8 cellular contexts compared by ENCODE assay signal in the genomic region with DNA sequence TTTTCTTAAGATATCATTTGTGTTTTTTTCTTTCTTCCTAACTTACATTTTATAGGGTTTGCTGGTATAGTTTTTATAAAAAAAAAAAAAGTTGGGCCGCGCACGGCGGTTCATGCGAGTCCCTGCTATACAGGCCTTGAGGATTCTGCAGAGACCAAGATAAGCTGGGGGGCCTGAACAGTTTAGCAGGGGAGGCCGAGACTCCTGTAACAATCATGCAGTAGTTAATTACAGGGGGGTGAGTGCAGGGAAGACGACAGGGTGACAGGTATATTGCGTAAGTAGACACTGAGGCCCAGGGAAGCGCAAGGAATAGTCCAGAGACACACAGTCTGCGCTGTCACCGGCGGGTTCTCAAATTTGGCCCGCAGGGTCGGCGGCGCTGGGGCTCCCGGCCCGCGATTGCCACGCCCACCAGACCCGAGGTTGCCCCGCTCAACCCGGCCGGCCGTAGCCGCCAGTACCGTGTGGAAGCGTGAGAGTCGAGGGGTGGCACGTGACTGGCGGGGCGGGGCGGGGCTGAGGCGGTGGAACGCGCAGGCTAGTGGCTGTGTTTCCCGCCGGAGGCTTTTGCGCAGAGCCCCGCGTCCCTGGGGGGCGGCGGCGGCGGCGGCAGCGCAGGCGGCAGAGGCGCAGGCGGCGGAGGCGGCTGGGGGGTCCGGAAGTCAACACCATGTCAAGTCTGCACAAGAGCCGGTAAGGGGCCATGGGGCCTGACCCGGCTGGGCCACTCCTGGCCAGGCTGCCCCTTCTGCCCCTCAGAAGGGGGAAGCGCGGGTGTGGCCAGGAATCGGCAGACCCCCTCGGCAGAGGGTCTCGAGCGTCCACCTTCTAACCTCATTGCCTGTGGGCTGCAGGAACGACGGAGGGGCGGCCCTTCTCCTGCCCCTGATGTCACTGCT. TPM values are rescaled to one million over a fixed set of nuclear protein-coding genes. Genes with fewer than 3 reads are reported as not detected.
DNase-seq lines count a peak whose midpoint lies in the region; FAIRE-seq and TF ChIP-seq lines count a peak whose summit lies in the region.

A gene with protein sequence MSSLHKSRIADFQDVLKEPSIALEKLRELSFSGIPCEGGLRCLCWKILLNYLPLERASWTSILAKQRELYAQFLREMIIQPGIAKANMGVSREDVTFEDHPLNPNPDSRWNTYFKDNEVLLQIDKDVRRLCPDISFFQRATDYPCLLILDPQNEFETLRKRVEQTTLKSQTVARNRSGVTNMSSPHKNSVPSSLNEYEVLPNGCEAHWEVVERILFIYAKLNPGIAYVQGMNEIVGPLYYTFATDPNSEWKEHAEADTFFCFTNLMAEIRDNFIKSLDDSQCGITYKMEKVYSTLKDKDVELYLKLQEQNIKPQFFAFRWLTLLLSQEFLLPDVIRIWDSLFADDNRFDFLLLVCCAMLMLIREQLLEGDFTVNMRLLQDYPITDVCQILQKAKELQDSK (plus strand): TSS at position 573 of the 902 bp plus-strand sequence. CDS start 101 bp downstream, at position 674.

- peak within 1 kb of the TSS; percentile 58 for H2BK15ac ChIP-seq in neuronal stem cell (ENCODE audit: low read length)

- H4K8ac ChIP-seq in neuronal stem cell (ENCODE audit: low read depth, low read length): peak within 1 kb of the TSS; percentile 43

- peak within 1 kb of the TSS; percentile 77 for H3K4me2 ChIP-seq in neuronal stem cell (ENCODE audit: insufficient read depth, low read length, poor library complexity, severe bottlenecking)

- POLR2A ChIA-PET in HEK293T (lab: Yijun Ruan, JAX): interaction anchor here (1.9 to 2.2 kb wide), 2 partner anchors 15 to 32 kb away, joined by 10 to 14 read pairs; a partner anchor contains a TSS

- peak within 1 kb of the TSS; percentile 95 for H3K23ac ChIP-seq in neuronal stem cell (ENCODE audit: low read depth, low read length, poor library complexity)

- no CpG with 5 or more reads among the region's 64 CpGs for WGBS in neuronal stem cell (ENCODE audit: extremely low coverage in 2 of 2, insufficient read length in 2 of 2, insufficient replicate concordance in 1 of 2), 2 donors

- H3K4ac ChIP-seq in neuronal stem cell (ENCODE audit: low read length): peak within 1 kb of the TSS; percentile 84

- FAIRE-seq in frontal cortex (lab: Jason Lieb, UNC): no peak

- H3K27me3 ChIP-seq in neuronal stem cell (ENCODE audit: control insufficient read depth in 3 of 3, insufficient read depth in 3 of 3, low read depth in 1 of 3, low read length in 3 of 3): no peaks in the 10 kb centered on the region
- H3K27me3 ChIP-seq in subcutaneous abdominal adipose tissue (ENCODE audit: control insufficient read depth in 5 of 5, insufficient read depth in 4 of 5, low read length in 5 of 5): no peaks in the 10 kb centered on the region

- no peak within 1 kb of the TSS for H4K91ac ChIP-seq in neuronal stem cell (ENCODE audit: low read depth, low read length, poor library complexity)

- H3K36me3 ChIP-seq in neuronal stem cell (replicated peaks in 1 of 2; ENCODE audit: control insufficient read depth in 2 of 2, insufficient read depth in 2 of 2, low read length in 2 of 2) (peaks cover 7 to 30% of the 10 kb centered on the region in 2 donors), subcutaneous abdominal adipose tissue (ENCODE audit: control insufficient read depth in 5 of 5, insufficient read depth in 5 of 5, low read length in 5 of 5) (peaks cover 3 to 21% (median 17%) of the 10 kb centered on the region in 5 donors)

- H2BK120ac ChIP-seq in neuronal stem cell (ENCODE audit: low read depth, low read length): no peak within 1 kb of the TSS

- CTCF ChIA-PET in HEK293T (lab: Yijun Ruan, JAX): no interaction called here

- peak within 1 kb of the TSS; percentile 71 for H3K14ac ChIP-seq in neuronal stem cell (ENCODE audit: low read length)

- no peak within 1 kb of the TSS for H2AK5ac ChIP-seq in neuronal stem cell (ENCODE audit: low read depth, low read length)

- H3K79me1 ChIP-seq in neuronal stem cell (ENCODE audit: low read depth, low read length): peaks cover 2% of the 10 kb centered on the region

- peak; percentile 80 for DNase-seq in GF-D8 (lab: John Stamatoyannopoulos, UW)
- peak; percentile 92 for DNase-seq in HEK293T (ENCODE audit: extremely low spot score)
- peak; percentile 93 for DNase-seq in NAMALWA (ENCODE audit: low spot score)
- DNase-seq in SK-N-DZ (ENCODE audit: low spot score): peak; percentile 89
- peak; percentile 89 for DNase-seq in activated naive CD4-positive, alpha-beta T cell treated with Interleukin-2 at 50 U/mL for 16 hours
- DNase-seq in frontal cortex (ENCODE audit: low spot score in 2 of 2): peak; percentile 95 to 97
- DNase-seq in neuronal stem cell (ENCODE audit: low spot score): peak; percentile 78

- H2BK12ac ChIP-seq in neuronal stem cell (ENCODE audit: low read length): no peak within 1 kb of the TSS

- peak within 1 kb of the TSS; percentile 90 for H2BK5ac ChIP-seq in neuronal stem cell (ENCODE audit: low read length)

- H3K27ac ChIP-seq in neuronal stem cell (replicated peaks; ENCODE audit: low read length) (peak within 1 kb of the TSS; percentile 61), subcutaneous abdominal adipose tissue (ENCODE audit: low read depth, low read length) (peak within 1 kb of the TSS; percentile 84)

- H3K9me3 ChIP-seq in neuronal stem cell (replicated peaks in 1 of 2; ENCODE audit: control insufficient read depth in 2 of 2, insufficient read depth in 1 of 2, low read depth in 1 of 2, low read length in 2 of 2) (peaks cover 0 to 4% of the 10 kb centered on the region in 2 donors), subcutaneous abdominal adipose tissue (ENCODE audit: control insufficient read depth in 5 of 5, low read length in 5 of 5) (peaks cover 0 to under 1% (median 0%) of the 10 kb centered on the region in 5 donors)

- peaks cover 2 to 8% of the 10 kb centered on the region in 2 donors for H3K4me1 ChIP-seq in neuronal stem cell (ENCODE audit: control insufficient read depth in 2 of 2, insufficient read depth in 1 of 2, low read depth in 1 of 2, low read length in 2 of 2)
- H3K4me1 ChIP-seq in subcutaneous abdominal adipose tissue (ENCODE audit: control insufficient read depth in 5 of 5, insufficient read depth in 5 of 5, low read length in 5 of 5): peaks cover 5 to 19% (median 17%) of the 10 kb centered on the region in 5 donors

- H3K18ac ChIP-seq in neuronal stem cell (ENCODE audit: low read length): peak within 1 kb of the TSS; percentile 98

- H3K4me3 ChIP-seq in neuronal stem cell (ENCODE audit: low read length in 2 of 2) (peak within 1 kb of the TSS; percentile 97 to 99), subcutaneous abdominal adipose tissue (ENCODE audit: low read depth in 1 of 5, low read length in 5 of 5) (peak within 1 kb of the TSS; percentile 88 to 100 (median 98))

- H2AFZ ChIP-seq in neuronal stem cell (ENCODE audit: low read length): peak within 1 kb of the TSS; percentile 91

- peak within 1 kb of the TSS; percentile 98 for H3K9ac ChIP-seq in neuronal stem cell (ENCODE audit: low read depth, low read length, poor library complexity)
- peak within 1 kb of the TSS; percentile 59 to 94 (median 83) for H3K9ac ChIP-seq in subcutaneous abdominal adipose tissue (ENCODE audit: low read length in 5 of 5)

TF ChIP-seq in HEK293T, 16 proteins besides CTCF, POLR2A, EP300 and RAD21:
- TF ChIP-seq CTBP1 (IDR thresholded peaks at IDR 0.05; ENCODE audit: borderline replicate concordance): no peak
- TF ChIP-seq ZNF384 (IDR thresholded peaks at IDR 0.05): peak; percentile 55; the same call in 1 of the 2 replicates
- no peak for TF ChIP-seq TARDBP (IDR thresholded peaks at IDR 0.05)
- no peak for TF ChIP-seq SUZ12 (IDR thresholded peaks at IDR 0.05)
- peak; percentile 96 for TF ChIP-seq FOXM1 (IDR thresholded peaks at IDR 0.05; ENCODE audit: borderline replicate concordance)
- TF ChIP-seq L3MBTL2 (conservative IDR thresholded peaks at IDR 0.05): peak; percentile 95
- TF ChIP-seq BHLHE40 (IDR thresholded peaks at IDR 0.05; ENCODE audit: borderline replicate concordance): no peak; the same call in 1 of the 2 replicates
- TF ChIP-seq ARNT (IDR thresholded peaks at IDR 0.05): peak; percentile 86
- no peak for TF ChIP-seq FOXA1 (IDR thresholded peaks at IDR 0.05)
- TF ChIP-seq LEF1 (IDR thresholded peaks at IDR 0.05; ENCODE audit: borderline replicate concordance): no peak
- TF ChIP-seq HDGF (IDR thresholded peaks at IDR 0.05; ENCODE audit: borderline replicate concordance): no peak
- no peak for TF ChIP-seq SP1 (IDR thresholded peaks at IDR 0.05)
- no peak for TF ChIP-seq NFRKB (IDR thresholded peaks at IDR 0.05)
- no peak for TF ChIP-seq FOXK2 (IDR thresholded peaks at IDR 0.05)
- no peak for TF ChIP-seq ELF4 (IDR thresholded peaks at IDR 0.05)
- TF ChIP-seq, protein P1, sequence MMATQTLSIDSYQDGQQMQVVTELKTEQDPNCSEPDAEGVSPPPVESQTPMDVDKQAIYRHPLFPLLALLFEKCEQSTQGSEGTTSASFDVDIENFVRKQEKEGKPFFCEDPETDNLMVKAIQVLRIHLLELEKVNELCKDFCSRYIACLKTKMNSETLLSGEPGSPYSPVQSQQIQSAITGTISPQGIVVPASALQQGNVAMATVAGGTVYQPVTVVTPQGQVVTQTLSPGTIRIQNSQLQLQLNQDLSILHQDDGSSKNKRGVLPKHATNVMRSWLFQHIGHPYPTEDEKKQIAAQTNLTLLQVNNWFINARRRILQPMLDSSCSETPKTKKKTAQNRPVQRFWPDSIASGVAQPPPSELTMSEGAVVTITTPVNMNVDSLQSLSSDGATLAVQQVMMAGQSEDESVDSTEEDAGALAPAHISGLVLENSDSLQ (IDR thresholded peaks at IDR 0.05): peak; percentile 40; the same call in 1 of the 2 replicates

RNA-seq across cellular contexts. Expression of the gene that starts here (rescaled TPM):
- polyA plus RNA-seq in SK-N-DZ (2014; cell fraction: cytosol; rRNA removed): 12.0 and 25.2 TPM in 2 replicates
- polyA plus RNA-seq in SK-N-DZ (2014; cell fraction: nucleus; rRNA removed): 12.1 and 12.3 TPM in 2 replicates
- 6.5 TPM for total RNA-seq in frontal cortex
- 14.4 TPM for polyA plus RNA-seq in neuronal stem cell (2013, experiment 1 of 2)
- polyA plus RNA-seq in neuronal stem cell (2013, experiment 2 of 2): 14.4 TPM

Comparison
In these comparisons a context has a peak if more than half of its experiments do, and no peak if none do; other contexts are left out.
1. Peak in every context shown above with its lines: DNase-seq, H3K4me3 ChIP-seq and H3K27ac ChIP-seq.